13 cellular contexts compared by ENCODE assay signal in the genomic region with DNA sequence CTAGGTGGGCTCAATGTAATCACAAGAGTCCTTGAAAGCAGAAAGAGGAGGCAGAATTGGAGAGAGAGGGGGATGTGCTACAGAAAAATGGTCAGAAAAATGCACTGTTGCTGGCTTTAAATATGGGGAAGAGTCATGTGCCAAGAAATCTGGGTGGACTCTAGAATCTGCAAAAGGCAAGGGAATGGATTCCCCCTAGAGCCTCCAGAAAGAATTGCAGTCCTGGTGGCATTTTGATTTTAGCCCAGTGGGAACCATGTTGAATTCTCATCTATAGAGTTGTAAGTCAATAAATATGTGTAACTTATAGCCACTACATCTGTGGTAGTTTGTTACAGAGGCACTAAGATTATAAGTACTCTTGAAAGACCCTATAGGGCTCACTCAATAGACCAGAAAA.
DNase-seq lines count a peak whose midpoint lies in the region; ATAC-seq, FAIRE-seq and TF ChIP-seq lines count a peak whose summit lies in the region.
"Had no signal": no experiment of that assay in that cellular context is flagged by ENCODE, and none has a peak within 500 bp of the region (broad histone marks: within the 10 kb centered on the region; RNA-seq: fewer than 3 reads in every experiment).

No MANE protein-coding gene starts in this region.

- TF ChIP-seq POLR2A in transverse colon (IDR thresholded peaks at IDR 0.05): no peak

- H3K79me2 ChIP-seq in neural progenitor cell (ENCODE audit: low read depth): no peaks in the 10 kb centered on the region

- intact Hi-C loops in transverse colon (cut with DNase I; ENCODE audit: low total_unique reads): no loop called here

- no peaks in the 10 kb centered on the region for H3K36me3 ChIP-seq in neural progenitor cell
- no peaks in the 10 kb centered on the region for H3K36me3 ChIP-seq in transverse colon

- no peak for ATAC-seq in HG03460 (IDR thresholded peaks at IDR 0.05; ENCODE audit: unreplicated experiment)
- ATAC-seq: T-helper 17 cell had no signal

- no peak for TF ChIP-seq EP300 in transverse colon (IDR thresholded peaks at IDR 0.05; ENCODE audit: low read depth)

- no peak overlapping the region for H3K4me3 Mint-ChIP-seq in neural progenitor cell
- H3K4me3 Mint-ChIP-seq: activated naive CD8-positive, alpha-beta T cell treated with anti-CD3 and anti-CD28 coated beads, Interleukin-2, amount 10 ng/mL, durations not matched to agents 7 days and 5 days; mesothelial cell of epicardium; T-helper 17 cell had no signal

- H3K9me3 ChIP-seq in neural progenitor cell (ENCODE audit: low read depth) (no peaks in the 10 kb centered on the region), transverse colon (no peaks in the 10 kb centered on the region)

- no peak overlapping the region for H3K27ac Mint-ChIP-seq in neural progenitor cell
- H3K27ac Mint-ChIP-seq: activated naive CD8-positive, alpha-beta T cell treated with anti-CD3 and anti-CD28 coated beads, Interleukin-2, amount 10 ng/mL, durations not matched to agents 7 days and 5 days; mesothelial cell of epicardium; T-helper 17 cell had no signal

- H3K4me1 ChIP-seq in neural progenitor cell (no peaks in the 10 kb centered on the region), transverse colon (no peaks in the 10 kb centered on the region)

- H3K36me3 Mint-ChIP-seq in neural progenitor cell: peaks cover 13% of the 10 kb centered on the region
- H3K36me3 Mint-ChIP-seq: activated naive CD8-positive, alpha-beta T cell treated with anti-CD3 and anti-CD28 coated beads, Interleukin-2, amount 10 ng/mL, durations not matched to agents 7 days and 5 days; mesothelial cell of epicardium had no signal

- H3K9ac ChIP-seq in neural progenitor cell: no peak overlapping the region

- H3K27ac ChIP-seq in neural progenitor cell (no peak overlapping the region), transverse colon (no peak overlapping the region)

- H3K4me3 ChIP-seq in astrocyte of the cerebellum (ENCODE audit: low read depth, low read length) (no peak overlapping the region), neural progenitor cell (no peak overlapping the region), transverse colon (no peak overlapping the region)

- no peak overlapping the region for H2AFZ ChIP-seq in neural progenitor cell (replicated peaks)

- no peaks in the 10 kb centered on the region for H3K9me3 Mint-ChIP-seq in neural progenitor cell
- H3K9me3 Mint-ChIP-seq: activated naive CD8-positive, alpha-beta T cell treated with anti-CD3 and anti-CD28 coated beads, Interleukin-2, amount 10 ng/mL, durations not matched to agents 7 days and 5 days; mesothelial cell of epicardium had no signal

- H3K4me2 ChIP-seq in neural progenitor cell: no peak overlapping the region

- DNase-seq in DMS53 (lab: John Stamatoyannopoulos, UW) (peak; percentile 40), DMS53 treated with DMSO at 0.1 percent for 48 hours (lab: John Stamatoyannopoulos, UW; ENCODE audit: unreplicated experiment) (no peak), astrocyte of the cerebellum (ENCODE audit: low read depth) (no peak), neural progenitor cell (ENCODE audit: low spot score) (peak; percentile 6), GM19239 (ENCODE audit: insufficient read length, low spot score) (no peak), transverse colon (no peak)
- DNase-seq: activated naive CD8-positive, alpha-beta T cell treated with anti-CD3 and anti-CD28 coated beads, Interleukin-2, amount 10 ng/mL, durations not matched to agents 7 days and 5 days; KBM-7; T-helper 17 cell had no signal

- no peaks in the 10 kb centered on the region for H3K27me3 ChIP-seq in neural progenitor cell
- H3K27me3 ChIP-seq in transverse colon: no peaks in the 10 kb centered on the region

- no peaks in the 10 kb centered on the region for H3F3A ChIP-seq in neural progenitor cell (ENCODE audit: low read depth)

- in situ Hi-C loops in astrocyte of the cerebellum (cut with HindIII; ENCODE audit: low sequenced_read_pairs): no loop called here
- in situ Hi-C loops in transverse colon (cut with MboI; ENCODE audit: low pct_ligation_motif_present in 1 of 4, low pct_unique_long_range_greater_than_20kb in 1 of 4, low sequenced_read_pairs in 3 of 4): no loop called here

- peaks cover 3% of the 10 kb centered on the region for H3K27me3 Mint-ChIP-seq in neural progenitor cell (ENCODE audit: insufficient read depth, low read depth)
- H3K27me3 Mint-ChIP-seq: activated naive CD8-positive, alpha-beta T cell treated with anti-CD3 and anti-CD28 coated beads, Interleukin-2, amount 10 ng/mL, durations not matched to agents 7 days and 5 days had no signal

- no peak for FAIRE-seq in GM19239 (lab: Jason Lieb, UNC)
- FAIRE-seq: colon had no signal

- no peaks in the 10 kb centered on the region for H4K20me1 ChIP-seq in neural progenitor cell (ENCODE audit: low read depth)

- peak; percentile 56 for TF ChIP-seq CTCF in LNCAP (IDR thresholded peaks at IDR 0.05)
- peak; percentile 25 for TF ChIP-seq CTCF in astrocyte of the cerebellum (IDR thresholded peaks at IDR 0.05; ENCODE audit: low read depth, low read length, missing control alignments)
- peak; percentile 31 for TF ChIP-seq CTCF in neural progenitor cell (IDR thresholded peaks at IDR 0.05)
- TF ChIP-seq CTCF in transverse colon (IDR thresholded peaks at IDR 0.05): no peak

- H3K4me1 Mint-ChIP-seq in neural progenitor cell: peaks cover 29% of the 10 kb centered on the region
- H3K4me1 Mint-ChIP-seq: activated naive CD8-positive, alpha-beta T cell treated with anti-CD3 and anti-CD28 coated beads, Interleukin-2, amount 10 ng/mL, durations not matched to agents 7 days and 5 days; mesothelial cell of epicardium; T-helper 17 cell had no signal

Comparison
In these comparisons a context has a peak if more than half of its experiments do, and no peak if none do; other contexts are left out.
1. DNase-seq: peak in DMS53 (single experiment) and neural progenitor cell (single experiment); none in DMS53 treated with DMSO at 0.1 percent for 48 hours (single experiment), astrocyte of the cerebellum (single experiment), GM19239 (single experiment) and transverse colon (single experiment).
2. CTCF ChIP-seq: peak in LNCAP (single experiment), astrocyte of the cerebellum (single experiment) and neural progenitor cell (single experiment); none in transverse colon (0 of 5).